ENCODE assay signal across 8 cellular contexts in the genomic region with DNA sequence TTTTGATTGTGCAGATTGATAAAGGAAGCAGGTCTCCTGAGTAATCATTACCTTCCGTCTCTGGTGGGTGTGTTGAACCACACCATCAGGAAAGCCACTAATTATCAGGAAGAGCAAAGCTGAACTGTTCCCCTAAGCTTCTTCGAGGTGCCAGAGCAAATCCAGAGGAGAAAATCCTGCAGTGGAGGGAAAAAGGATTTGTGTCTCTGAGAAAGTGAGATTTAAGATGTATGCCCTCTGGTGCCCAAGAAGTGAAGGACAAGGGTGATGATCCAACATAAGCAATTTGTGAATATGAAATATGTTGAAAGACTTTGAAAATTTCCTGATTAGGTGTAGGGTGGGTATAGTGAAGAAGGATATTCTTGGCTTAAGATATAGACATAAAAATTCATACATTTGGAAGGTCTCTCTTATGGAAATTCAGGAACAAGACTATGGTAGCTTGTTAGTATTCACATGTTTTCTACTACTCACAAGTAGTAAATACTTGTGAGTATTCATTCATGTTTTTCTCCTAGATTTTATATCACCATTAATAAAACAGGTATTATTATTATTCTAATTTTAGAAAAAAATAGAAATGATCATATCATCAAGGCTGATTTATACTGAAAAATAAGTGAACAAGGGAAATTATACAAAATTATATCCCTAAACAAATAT. TPM values are rescaled to one million over a fixed set of nuclear protein-coding genes. Genes with fewer than 3 reads are reported as not detected.
DNase-seq lines count a peak whose midpoint lies in the region; ATAC-seq and TF ChIP-seq lines count a peak whose summit lies in the region.

No MANE protein-coding gene starts in this region.

- no peak overlapping the region for H3K56ac ChIP-seq in IMR-90 (ENCODE audit: extremely low read depth, insufficient read depth, low read length)

- CTCF ChIA-PET in IMR-90 (lab: Yijun Ruan, JAX): interaction anchor here (0.6 to 2.3 kb wide), 17 partner anchors 10 to 229 kb away, joined by 3 to 17 read pairs (median 3); partner anchors contain the start of gene WWTR1

- no peaks in the 10 kb centered on the region for H3K36me3 Mint-ChIP-seq in natural killer cell
- peaks cover 11% of the 10 kb centered on the region for H3K36me3 Mint-ChIP-seq in natural killer cell treated with Interleukin-12 subunit alpha and Interleukin-12 subunit beta and Interleukin-15 and Interleukin-18, amount 100 ng/mL, for 72 hours

- POLR2A ChIA-PET in IMR-90 (lab: Charles Lee; ENCODE audit: unreplicated experiment): interaction anchor here (1.3 kb wide), 1 partner anchor 61 kb away, joined by 4 read pairs; no protein-coding TSS in a partner anchor

- H2AFZ ChIP-seq in IMR-90 (replicated peaks; ENCODE audit: low read length, poor library complexity): peak overlapping the region; percentile 57

- in situ Hi-C loops in IMR-90 (cut with MboI; ENCODE audit: low sequenced_read_pairs): loop anchor here (5.0 to 25.0 kb wide), 3 partner anchors 205 to 755 kb away; no protein-coding TSS in a partner anchor
- in situ Hi-C loops in T47D (cut with HindIII; ENCODE audit: low pct_unique_long_range_greater_than_20kb, low sequenced_read_pairs): no loop called here

- H4K20me1 ChIP-seq in IMR-90 (ENCODE audit: insufficient read depth, low read length): no peaks in the 10 kb centered on the region

- H3K4me1 ChIP-seq in IMR-90 (ENCODE audit: control insufficient read depth, insufficient read depth, low read length) (no peaks in the 10 kb centered on the region), spleen (no peaks in the 10 kb centered on the region)

- no peak overlapping the region for H2AK5ac ChIP-seq in IMR-90 (ENCODE audit: low read depth, low read length)

- TF ChIP-seq CTCF in natural killer cell (IDR thresholded peaks at IDR 0.05) (peak; percentile 65), IMR-90 (conservative IDR thresholded peaks at IDR 0.05; ENCODE audit: low read depth, low read length) (peak; percentile 78), spleen (IDR thresholded peaks at IDR 0.05 in 8 of 11, conservative IDR thresholded peaks at IDR 0.05 in 3 of 11) (peak; percentile 36 to 82 (median 67))

- H2BK15ac ChIP-seq in IMR-90 (ENCODE audit: low read depth, low read length): no peak overlapping the region; the same call in 2 of the 3 replicates

- H3K9ac ChIP-seq in IMR-90 (ENCODE audit: low read depth, low read length): no peak overlapping the region

- H3K27ac Mint-ChIP-seq in natural killer cell: no peak overlapping the region
- H3K27ac Mint-ChIP-seq in natural killer cell treated with Interleukin-12 subunit alpha and Interleukin-12 subunit beta and Interleukin-15 and Interleukin-18, amount 100 ng/mL, for 72 hours: no peak overlapping the region

- H3K4me3 Mint-ChIP-seq in natural killer cell: no peak overlapping the region
- no peak overlapping the region for H3K4me3 Mint-ChIP-seq in natural killer cell treated with Interleukin-12 subunit alpha and Interleukin-12 subunit beta and Interleukin-15 and Interleukin-18, amount 100 ng/mL, for 72 hours

- no peaks in the 10 kb centered on the region for H3K4me1 Mint-ChIP-seq in natural killer cell
- no peaks in the 10 kb centered on the region for H3K4me1 Mint-ChIP-seq in natural killer cell treated with Interleukin-12 subunit alpha and Interleukin-12 subunit beta and Interleukin-15 and Interleukin-18, amount 100 ng/mL, for 72 hours (ENCODE audit: low read depth in 2 of 2)

- DNase-seq in natural killer cell (no peak), IMR-90 (peak; percentile 82), NOMO-1 treated with dmso at 0.1 percent for 144 hours (lab: John Stamatoyannopoulos, UW; ENCODE audit: unreplicated experiment) (peak; percentile 31), T47D (ENCODE audit: low read depth in 1 of 2, low spot score in 1 of 2) (peak; percentile 51 to 90), iPS-NIHi7 (ENCODE audit: extremely low spot score) (peak; percentile 68), spleen (no peak)
- DNase-seq in natural killer cell treated with Interleukin-12 subunit alpha and Interleukin-12 subunit beta and Interleukin-15 and Interleukin-18, amount 100 ng/mL, for 72 hours (ENCODE audit: low spot score): no peak

- H3K27me3 Mint-ChIP-seq in natural killer cell (ENCODE audit: low read depth in 2 of 2): peaks cover 4 to 18% of the 10 kb centered on the region in 2 donors
- H3K27me3 Mint-ChIP-seq in natural killer cell treated with Interleukin-12 subunit alpha and Interleukin-12 subunit beta and Interleukin-15 and Interleukin-18, amount 100 ng/mL, for 72 hours: peaks cover under 1 to 3% of the 10 kb centered on the region in 2 donors

- no peak overlapping the region for H3K4me2 ChIP-seq in IMR-90 (ENCODE audit: low read depth, low read length)

- dilution Hi-C loops in IMR-90 (cut with HindIII; ENCODE audit: low sequenced_read_pairs, unreplicated experiment): no loop called here

- no peak overlapping the region for H2AK9ac ChIP-seq in IMR-90 (replicated peaks; ENCODE audit: low read depth, low read length, poor library complexity)

- H3K36me3 ChIP-seq in IMR-90 (ENCODE audit: control insufficient read depth, insufficient read depth, low read length) (no peaks in the 10 kb centered on the region), spleen (no peaks in the 10 kb centered on the region)

- no peak overlapping the region for H4K91ac ChIP-seq in IMR-90 (ENCODE audit: insufficient read depth, low read depth, low read length)

- TF ChIP-seq RAD21 in IMR-90 (IDR thresholded peaks at IDR 0.05; ENCODE audit: low read length): peak; percentile 81

- intact Hi-C loops in natural killer cell (cut with micrococcal nuclease) (loop anchor here (1.0 to 5.0 kb wide), 3 partner anchors 185 to 223 kb away; no protein-coding TSS in a partner anchor), IMR-90 (cut with micrococcal nuclease) (loop anchor here (1.0 to 2.0 kb wide), 5 partner anchors 59 to 223 kb away; partner anchors contain the start of gene WWTR1), spleen (cut with DNase I; ENCODE audit: low total_unique reads) (loop anchor here (5.0 kb wide), 1 partner anchor 205 kb away; no protein-coding TSS in a partner anchor)

- H2BK5ac ChIP-seq in IMR-90 (ENCODE audit: low read depth, low read length, poor library complexity, severe bottlenecking): no peak overlapping the region

- H3K23ac ChIP-seq in IMR-90 (ENCODE audit: low read depth, low read length): peak overlapping the region; percentile 67; the same call in 1 of the 2 replicates

- H2BK120ac ChIP-seq in IMR-90 (ENCODE audit: low read depth, low read length): peak overlapping the region; percentile 88

- H3K9me3 ChIP-seq in IMR-90 (ENCODE audit: control insufficient read depth, insufficient read depth, low read length) (no peaks in the 10 kb centered on the region), spleen (peaks cover 2 to 26% (median 19%) of the 10 kb centered on the region in 8 donors)

- no peak for ATAC-seq in natural killer cell
- no peak for ATAC-seq in natural killer cell treated with Interleukin-12 subunit alpha and Interleukin-12 subunit beta and Interleukin-15 and Interleukin-18, amount 100 ng/mL, for 72 hours
- peak; percentile 85 for ATAC-seq in IMR-90 (ENCODE audit: low read depth)
- no peak for ATAC-seq in HG03469 (IDR thresholded peaks at IDR 0.05; ENCODE audit: unreplicated experiment)

- TF ChIP-seq POLR2A in IMR-90 (IDR thresholded peaks at IDR 0.05; ENCODE audit: low read depth, low read length) (no peak), spleen (IDR thresholded peaks at IDR 0.05) (no peak)

- peak overlapping the region; percentile 72; the same call in 1 of the 2 replicates for H2BK20ac ChIP-seq in IMR-90 (ENCODE audit: low read depth, low read length)

- no peaks in the 10 kb centered on the region for H3K27me3 ChIP-seq in IMR-90 (ENCODE audit: control insufficient read depth, insufficient read depth, low read length)
- H3K27me3 ChIP-seq in spleen (replicated peaks in 1 of 7): no peaks in the 10 kb centered on the region

- no peaks in the 10 kb centered on the region for H3K9me3 Mint-ChIP-seq in natural killer cell
- H3K9me3 Mint-ChIP-seq in natural killer cell treated with Interleukin-12 subunit alpha and Interleukin-12 subunit beta and Interleukin-15 and Interleukin-18, amount 100 ng/mL, for 72 hours: peaks cover 3% of the 10 kb centered on the region

- H3K4me3 ChIP-seq in IMR-90 (ENCODE audit: insufficient read depth, low read depth, low read length) (no peak overlapping the region), spleen (peak overlapping the region in 4 of 8 donors; percentile 10 to 45 (median 26))

- H3K27ac ChIP-seq in IMR-90 (ENCODE audit: insufficient read depth, low read length) (no peak overlapping the region), spleen (peak overlapping the region in 2 of 8 donors; percentile 17 to 23)

- no TSS peak for BruUV-seq in IMR-90 (replicated peaks; lab: Mats Ljungman, UMichigan)

- H4K8ac ChIP-seq in IMR-90 (ENCODE audit: low read depth in 2 of 2, low read length in 2 of 2): peak overlapping the region in 1 of 2 experiments; percentile 55; a peak in 1 of 4 replicates

- H3K9me1 ChIP-seq in IMR-90 (ENCODE audit: insufficient read depth, low read length): no peaks in the 10 kb centered on the region

- H3K18ac ChIP-seq in IMR-90 (ENCODE audit: low read depth, low read length): no peak overlapping the region

- H3K4ac ChIP-seq in IMR-90 (ENCODE audit: low read depth, low read length): peak overlapping the region; percentile 84; the same call in 1 of the 2 replicates

- peak overlapping the region; percentile 92; the same call in 1 of the 2 replicates for H3K14ac ChIP-seq in IMR-90 (replicated peaks; ENCODE audit: low read depth, low read length)

- no peak overlapping the region for H4K5ac ChIP-seq in IMR-90 (ENCODE audit: low read depth, low read length)

- no peaks in the 10 kb centered on the region; a peak in 1 of 4 replicates for H3K79me1 ChIP-seq in IMR-90 (ENCODE audit: low read depth in 1 of 2, low read length in 2 of 2)

- no CpG with 5 or more reads among the region's 2 CpGs for WGBS in IMR-90 (ENCODE audit: extremely low coverage in 2 of 2, insufficient read length in 1 of 2), 2 experiments
- WGBS in spleen, 5 donors: 18 to 27% (median 26%) methylated on average over 2 of the region's 2 CpGs

RNA-seq across cellular contexts. Expression of gene COMMD2, which starts 34.8 kb away (rescaled TPM):
- 10 to 100 TPM; 39.9 to 42.9 (median 40.0) TPM for total RNA-seq in natural killer cell
- 10 to 100 TPM; 29.4 to 41.9 TPM for total RNA-seq in natural killer cell treated with Interleukin-12 subunit alpha and Interleukin-12 subunit beta and Interleukin-15 and Interleukin-18, amount 100 ng/mL, for 72 hours
- 31.9 and 46.1 TPM in 2 replicates for total RNA-seq in IMR-90 (2012; rRNA removed)
- 23.6 and 25.9 TPM in 2 replicates for polyA plus RNA-seq in IMR-90 (2012; rRNA removed)
- polyA plus RNA-seq in IMR-90 (2012; cell fraction: cytosol; rRNA removed): 6.3 and 8.4 TPM in 2 replicates
- 4.1 and 14.8 TPM in 2 replicates for polyA plus RNA-seq in IMR-90 (2012; cell fraction: nucleus; rRNA removed; ENCODE audit: low replicate concordance)
- total RNA-seq in spleen: 10 to 100 TPM; 22.4 to 36.1 (median 31.9) TPM
- 10 to 100 TPM in 1 of 3 donors, 1 to 10 TPM in 2; 8.9 to 12.5 (median 9.9) TPM for polyA plus RNA-seq in spleen

RNA-seq across cellular contexts. Expression of gene WWTR1, which starts 59.7 kb away (rescaled TPM):
- total RNA-seq in natural killer cell (1 to 10 TPM in 1 of 3 donors, under 1 TPM in 2; 0.72 to 1.1 (median 0.73) TPM), IMR-90 (2012; rRNA removed) (30.3 and 38.9 TPM in 2 replicates), spleen (10 to 100 TPM; 43.5 to 70.6 (median 63.7) TPM)
- 1 to 10 TPM in 1 of 2 donors, under 1 TPM in 1; 0.55 to 6.7 TPM for total RNA-seq in natural killer cell treated with Interleukin-12 subunit alpha and Interleukin-12 subunit beta and Interleukin-15 and Interleukin-18, amount 100 ng/mL, for 72 hours
- polyA plus RNA-seq in IMR-90 (2012; rRNA removed) (65.3 and 66.9 TPM in 2 replicates), spleen (10 to 100 TPM in 1 of 3 donors, 1 to 10 TPM in 2; 8.4 to 15.3 (median 8.8) TPM)
- polyA plus RNA-seq in IMR-90 (2012; cell fraction: cytosol; rRNA removed): 31.8 and 59.9 TPM in 2 replicates
- 53.5 and 83.5 TPM in 2 replicates for polyA plus RNA-seq in IMR-90 (2012; cell fraction: nucleus; rRNA removed; ENCODE audit: low replicate concordance)

Comparison
In these comparisons a context has a peak if more than half of its experiments do, and no peak if none do; other contexts are left out.
1. DNase-seq: peak in IMR-90 (single experiment), NOMO-1 treated with dmso at 0.1 percent for 144 hours (single experiment), T47D (2 of 2) and iPS-NIHi7 (single experiment); none in natural killer cell (single experiment), natural killer cell treated with Interleukin-12 subunit alpha and Interleukin-12 subunit beta and Interleukin-15 and Interleukin-18, amount 100 ng/mL, for 72 hours (single experiment) and spleen (single experiment).
2. Peak in every context shown above with its lines, with median percentiles within 50 percentile points of each other: CTCF ChIP-seq.